ENCODE assay signal across 8 cellular contexts in the genomic region with DNA sequence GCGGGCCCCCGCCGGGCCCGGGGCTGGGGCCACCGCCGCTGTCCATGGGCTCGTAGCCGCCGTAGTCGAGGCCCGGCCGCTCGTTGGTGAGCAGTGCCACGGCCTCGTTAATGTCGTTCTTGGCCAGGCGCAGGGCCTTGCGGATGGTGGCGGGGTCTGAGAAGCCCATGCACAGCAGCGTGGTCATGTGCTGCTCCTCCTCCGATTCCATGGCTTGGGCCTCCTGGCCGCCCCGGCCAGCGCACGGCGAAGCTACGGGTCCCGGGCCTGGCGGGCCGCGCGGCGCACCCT. TPM values are rescaled to one million over a fixed set of nuclear protein-coding genes. Genes with fewer than 3 reads are reported as not detected.
A peak's percentile ranks its signal among the peaks of the same experiment; 100 is the strongest.
DNase-seq lines count a peak whose midpoint lies in the region; ATAC-seq and TF ChIP-seq lines count a peak whose summit lies in the region.

No MANE protein-coding gene starts in this region.

- H3K9me3 Mint-ChIP-seq in Calu3 (ENCODE audit: low read depth, unreplicated experiment), result no peaks in the 10 kb centered on the region
- H3K9me3 Mint-ChIP-seq in activated B cell treated with CpG ODN at 0.5 μM for 24 hours, result no peaks in the 10 kb centered on the region
- no peaks in the 10 kb centered on the region for H3K9me3 Mint-ChIP-seq in nephron

- ATAC-seq in GM19455 (IDR thresholded peaks at IDR 0.05; ENCODE audit: unreplicated experiment) (peak; percentile 28), HG03460 (IDR thresholded peaks at IDR 0.05; ENCODE audit: unreplicated experiment) (peak; percentile 6), activated B cell treated with CpG ODN at 0.5 μM for 24 hours (ENCODE audit: low read depth) (no peak)

- H3K4me1 Mint-ChIP-seq in Calu3 (ENCODE audit: low read depth, unreplicated experiment) (peaks cover 60% of the 10 kb centered on the region), activated B cell treated with CpG ODN at 0.5 μM for 24 hours (peaks cover 71% of the 10 kb centered on the region), nephron (peaks cover 55% of the 10 kb centered on the region)

- H3K4me3 Mint-ChIP-seq in Calu3 (ENCODE audit: low read depth, unreplicated experiment) (peak overlapping the region; percentile 97), activated B cell treated with CpG ODN at 0.5 μM for 24 hours (peak overlapping the region; percentile 92), nephron (peak overlapping the region; percentile 78 to 95 (median 93))

- no peak for TF ChIP-seq CTCF in Calu3 (IDR thresholded peaks at IDR 0.05; ENCODE audit: unreplicated experiment)
- TF ChIP-seq CTCF in activated B cell treated with CpG ODN at 0.5 μM for 24 hours (IDR thresholded peaks at IDR 0.05), result no peak
- TF ChIP-seq CTCF in fibroblast of mammary gland (conservative IDR thresholded peaks at IDR 0.05; ENCODE audit: control insufficient read depth, insufficient read depth, low read depth, low read length), result no peak
- TF ChIP-seq CTCF in nephron (IDR thresholded peaks at IDR 0.05; ENCODE audit: unreplicated experiment in 3 of 3), result no peak

- H3K27ac Mint-ChIP-seq in Calu3 (ENCODE audit: unreplicated experiment) (peak overlapping the region; percentile 84), activated B cell treated with CpG ODN at 0.5 μM for 24 hours (peak overlapping the region; percentile 68), nephron (peak overlapping the region in 2 of 3 experiments; percentile 91 to 93)

- POLR2A ChIA-PET in activated B cell treated with CpG ODN at 0.5 μM for 24 hours (lab: Charles Lee), result interaction anchor here (0.6 to 6.5 kb wide), 9 partner anchors 9 to 74 kb away, joined by 3 to 120 read pairs (median 5); no protein-coding TSS in a partner anchor

- CTCF ChIA-PET in Calu3 (lab: Charles Lee) (no interaction called here), activated B cell treated with CpG ODN at 0.5 μM for 24 hours (lab: Charles Lee) (interaction anchor here (0.7 to 1.1 kb wide), 2 partner anchors 30 to 62 kb away, joined by 3 read pairs; no protein-coding TSS in a partner anchor)

- peak; percentile 31 for DNase-seq in Calu3
- DNase-seq in activated B cell treated with CpG ODN at 0.5 μM for 24 hours, result no peak
- DNase-seq in fibroblast of mammary gland (ENCODE audit: low read depth), result peak; percentile 35
- DNase-seq in NAMALWA (ENCODE audit: low spot score), result no peak
- DNase-seq in NCI-H1092 (lab: John Stamatoyannopoulos, UW), result no peak

- intact Hi-C loops in Calu3 (cut with micrococcal nuclease; ENCODE audit: unreplicated experiment), result no loop called here
- intact Hi-C loops in activated B cell treated with CpG ODN at 0.5 μM for 24 hours (cut with micrococcal nuclease), result loop anchor here (1.0 to 10.0 kb wide), 5 partner anchors 45 to 1364 kb away; partner anchors contain the start of genes PARS2 and PLPP3

- H3K27me3 Mint-ChIP-seq in Calu3 (ENCODE audit: unreplicated experiment), result no peaks in the 10 kb centered on the region
- no peaks in the 10 kb centered on the region for H3K27me3 Mint-ChIP-seq in activated B cell treated with CpG ODN at 0.5 μM for 24 hours
- peaks cover 7% of the 10 kb centered on the region for H3K27me3 Mint-ChIP-seq in nephron (ENCODE audit: low read depth)

- BruUV-seq in Calu3 (replicated peaks; lab: Mats Ljungman, UMichigan), result no TSS peak

- peaks cover 48% of the 10 kb centered on the region for H3K36me3 Mint-ChIP-seq in Calu3 (ENCODE audit: insufficient read depth, unreplicated experiment)
- H3K36me3 Mint-ChIP-seq in activated B cell treated with CpG ODN at 0.5 μM for 24 hours (ENCODE audit: low read depth), result peaks cover 21% of the 10 kb centered on the region
- no peaks in the 10 kb centered on the region for H3K36me3 Mint-ChIP-seq in nephron (ENCODE audit: low read depth)

- H3K4me3 ChIP-seq in fibroblast of mammary gland (ENCODE audit: control insufficient read depth, low read depth, low read length), result peak overlapping the region; percentile 83

RNA-seq across cellular contexts. Expression of gene USP24, which starts 0.3 kb away (rescaled TPM):
- total RNA-seq in Calu3 (2022), result 40.3 and 45.3 TPM in 2 replicates
- total RNA-seq in activated B cell treated with CpG ODN at 0.5 μM for 24 hours, result 91.4 and 93.2 TPM in 2 replicates

Comparison
In these comparisons a context has a peak if more than half of its experiments do, and no peak if none do; other contexts are left out.
1. DNase-seq: peak in Calu3 (single experiment) and fibroblast of mammary gland (single experiment); none in activated B cell treated with CpG ODN at 0.5 μM for 24 hours (single experiment), NAMALWA (single experiment) and NCI-H1092 (single experiment).
2. Peak in every context shown above with its lines, with median percentiles within 50 percentile points of each other: H3K27ac Mint-ChIP-seq and H3K4me3 Mint-ChIP-seq.